Comparison of ENCODE assay signal across 19 cellular contexts in genomic region chr5:55672477-55672911, GRCh38. TPM values are rescaled to one million over a fixed set of nuclear protein-coding genes. Genes with fewer than 3 reads are reported as not detected.
A peak's percentile ranks its signal among the peaks of the same experiment; 100 is the strongest.
DNase-seq lines count a peak whose midpoint lies in the region; TF ChIP-seq lines count a peak whose summit lies in the region.
"Had no signal": no experiment of that assay in that cellular context is flagged by ENCODE, and none has a peak within 500 bp of the region (broad histone marks: within the 10 kb centered on the region; RNA-seq: fewer than 3 reads in every experiment).

No MANE protein-coding gene starts in this region.

- H3K9ac ChIP-seq in neuronal stem cell (ENCODE audit: low read depth, low read length, poor library complexity), result no peak overlapping the region

- no peak overlapping the region for H3K4ac ChIP-seq in neuronal stem cell (ENCODE audit: low read length)

- H4K91ac ChIP-seq in neuronal stem cell (ENCODE audit: low read depth, low read length, poor library complexity), result no peak overlapping the region

- no peak overlapping the region for H3K23ac ChIP-seq in neuronal stem cell (ENCODE audit: low read depth, low read length, poor library complexity)

- no peak overlapping the region for H2BK12ac ChIP-seq in neuronal stem cell (ENCODE audit: low read length)

- no peaks in the 10 kb centered on the region for H3K9me3 Mint-ChIP-seq in nephron
- H3K9me3 Mint-ChIP-seq: activated CD8-positive, alpha-beta T cell treated with anti-CD3 and anti-CD28 coated beads for 36 hours; activated naive CD4-positive, alpha-beta T cell treated with anti-CD3 and anti-CD28 coated beads, Interleukin-2, amount 50 U/mL, for 24 hours; activated T-cell treated with anti-CD3 and anti-CD28 coated beads, Interleukin-2, amount 50 U/mL, for 4 hours; naive thymus-derived CD4-positive, alpha-beta T cell; stimulated activated effector memory CD8-positive, alpha-beta T cell treated with anti-CD3 and anti-CD28 coated beads, Interleukin-12 subunit alpha, Interleukin-12 subunit beta, amount 100 ng/mL, for 72 hours had no signal

- no peak overlapping the region for H2BK5ac ChIP-seq in neuronal stem cell (ENCODE audit: low read length)

- H3K4me2 ChIP-seq in osteoblast (ENCODE audit: insufficient read depth, low read length), result no peak overlapping the region
- H3K4me2 ChIP-seq in neuronal stem cell (ENCODE audit: insufficient read depth, low read length, poor library complexity, severe bottlenecking), result no peak overlapping the region

- no peak overlapping the region for H4K8ac ChIP-seq in neuronal stem cell (ENCODE audit: low read depth, low read length)

- no peak overlapping the region for H2BK15ac ChIP-seq in neuronal stem cell (ENCODE audit: low read length)

- no peaks in the 10 kb centered on the region for H3K79me2 ChIP-seq in osteoblast (ENCODE audit: insufficient read depth, low read length)

- H3K4me1 ChIP-seq in osteoblast (ENCODE audit: insufficient read depth, low read length) (peaks cover 15% of the 10 kb centered on the region), neuronal stem cell (ENCODE audit: control insufficient read depth in 2 of 2, insufficient read depth in 1 of 2, low read depth in 1 of 2, low read length in 2 of 2) (peaks cover 0 to 5% of the 10 kb centered on the region in 2 donors)
- H3K4me1 ChIP-seq: breast epithelium had no signal

- H3K4me3 ChIP-seq in dorsolateral prefrontal cortex, result peak overlapping the region in 2 of 59 donors; percentile 16 to 28
- H3K4me3 ChIP-seq in osteoblast (ENCODE audit: insufficient read depth, low read length), result no peak overlapping the region
- H3K4me3 ChIP-seq in neuronal stem cell (ENCODE audit: low read length in 2 of 2), result no peak overlapping the region
- H3K4me3 ChIP-seq: breast epithelium, K562 had no signal

- H3K27ac ChIP-seq in dorsolateral prefrontal cortex (peak overlapping the region in 57 of 59 donors; percentile 4 to 89 (median 71)), temporal lobe (ENCODE audit: low read depth, low read length) (peak overlapping the region; percentile 54), osteoblast (ENCODE audit: low read depth, low read length) (no peak overlapping the region), neuronal stem cell (replicated peaks; ENCODE audit: low read length) (no peak overlapping the region)

- TF ChIP-seq CTCF in dorsolateral prefrontal cortex (IDR thresholded peaks at IDR 0.05 in 54 of 56, conservative IDR thresholded peaks at IDR 0.05 in 2 of 56; ENCODE audit: low read depth in 1 of 56, partially characterized antibody in 56 of 56) (no peak), nephron (IDR thresholded peaks at IDR 0.05; ENCODE audit: unreplicated experiment in 3 of 3) (no peak), osteoblast (IDR thresholded peaks at IDR 0.05; ENCODE audit: extremely low read depth, low read depth, low read length) (no peak)

- H3K36me3 ChIP-seq in osteoblast (ENCODE audit: insufficient read depth, low read length), result no peaks in the 10 kb centered on the region
- peaks cover 0 to 2% of the 10 kb centered on the region in 2 donors for H3K36me3 ChIP-seq in neuronal stem cell (replicated peaks in 1 of 2; ENCODE audit: control insufficient read depth in 2 of 2, insufficient read depth in 2 of 2, low read length in 2 of 2)
- H3K36me3 ChIP-seq: breast epithelium had no signal

- DNase-seq in M059J (ENCODE audit: low read depth) (peak; percentile 20), dorsolateral prefrontal cortex (no peak), osteoblast (ENCODE audit: insufficient read length, low spot score, missing footprints) (no peak), neuronal stem cell (ENCODE audit: low spot score) (no peak), DMS53 (lab: John Stamatoyannopoulos, UW) (no peak)
- DNase-seq: activated CD8-positive, alpha-beta T cell treated with anti-CD3 and anti-CD28 coated beads for 36 hours; activated T-cell treated with anti-CD3 and anti-CD28 coated beads, Interleukin-2, amount 50 U/mL, for 4 hours; Caco-2; naive thymus-derived CD4-positive, alpha-beta T cell; NCI-H2029; NCI-H446 treated with DMSO at 0.1 percent for 48 hours; T-helper 1 cell had no signal

- H3K9me3 ChIP-seq in osteoblast (ENCODE audit: low read depth, low read length) (no peaks in the 10 kb centered on the region), neuronal stem cell (replicated peaks in 1 of 2; ENCODE audit: control insufficient read depth in 2 of 2, insufficient read depth in 1 of 2, low read depth in 1 of 2, low read length in 2 of 2) (no peaks in the 10 kb centered on the region)
- H3K9me3 ChIP-seq: breast epithelium, Caco-2 had no signal

- no peaks in the 10 kb centered on the region for H3K79me1 ChIP-seq in neuronal stem cell (ENCODE audit: low read depth, low read length)

- H3K27me3 Mint-ChIP-seq in nephron (ENCODE audit: low read depth), result no peaks in the 10 kb centered on the region
- H3K27me3 Mint-ChIP-seq: activated CD8-positive, alpha-beta T cell treated with anti-CD3 and anti-CD28 coated beads for 36 hours; activated naive CD4-positive, alpha-beta T cell treated with anti-CD3 and anti-CD28 coated beads, Interleukin-2, amount 50 U/mL, for 24 hours; B cell; naive thymus-derived CD4-positive, alpha-beta T cell had no signal

- no peaks in the 10 kb centered on the region for H4K20me1 ChIP-seq in osteoblast (ENCODE audit: insufficient read depth, low read length)

- intact Hi-C loops in dorsolateral prefrontal cortex (cut with DNase I), result loop anchor here in 1 of 2 donors (5.0 kb wide), 1 partner anchor 70 kb away; no protein-coding TSS in a partner anchor

- no peak overlapping the region for H2BK120ac ChIP-seq in neuronal stem cell (ENCODE audit: low read depth, low read length)

- peaks cover 8% of the 10 kb centered on the region for H3K36me3 Mint-ChIP-seq in nephron (ENCODE audit: low read depth)

- no peak overlapping the region for H2AK5ac ChIP-seq in neuronal stem cell (ENCODE audit: low read depth, low read length)

- peak overlapping the region; percentile 76 to 87 (median 76) for H3K27ac Mint-ChIP-seq in nephron
- H3K27ac Mint-ChIP-seq: activated CD8-positive, alpha-beta T cell treated with anti-CD3 and anti-CD28 coated beads for 36 hours; activated naive CD4-positive, alpha-beta T cell treated with anti-CD3 and anti-CD28 coated beads, Interleukin-2, amount 50 U/mL, for 24 hours; B cell; naive thymus-derived CD4-positive, alpha-beta T cell; stimulated activated effector memory CD8-positive, alpha-beta T cell treated with anti-CD3 and anti-CD28 coated beads, Interleukin-12 subunit alpha, Interleukin-12 subunit beta, amount 100 ng/mL, for 72 hours had no signal

- no CpG with 5 or more reads among the region's 2 CpGs for WGBS in neuronal stem cell (ENCODE audit: extremely low coverage in 2 of 2, insufficient read length in 2 of 2, insufficient replicate concordance in 1 of 2), 2 donors

- H3K4me3 Mint-ChIP-seq in nephron, result no peak overlapping the region
- H3K4me3 Mint-ChIP-seq: activated CD8-positive, alpha-beta T cell treated with anti-CD3 and anti-CD28 coated beads for 36 hours; activated naive CD4-positive, alpha-beta T cell treated with anti-CD3 and anti-CD28 coated beads, Interleukin-2, amount 50 U/mL, for 24 hours; activated T-cell treated with anti-CD3 and anti-CD28 coated beads, Interleukin-2, amount 50 U/mL, for 4 hours; B cell; naive thymus-derived CD4-positive, alpha-beta T cell; stimulated activated effector memory CD8-positive, alpha-beta T cell treated with anti-CD3 and anti-CD28 coated beads, Interleukin-12 subunit alpha, Interleukin-12 subunit beta, amount 100 ng/mL, for 72 hours had no signal

- no peak overlapping the region for H2AFZ ChIP-seq in osteoblast (ENCODE audit: low read length)
- no peak overlapping the region for H2AFZ ChIP-seq in neuronal stem cell (ENCODE audit: low read length)

- H3K4me1 Mint-ChIP-seq in nephron, result peaks cover 41% of the 10 kb centered on the region
- H3K4me1 Mint-ChIP-seq: activated naive CD4-positive, alpha-beta T cell treated with anti-CD3 and anti-CD28 coated beads, Interleukin-2, amount 50 U/mL, for 24 hours; stimulated activated effector memory CD8-positive, alpha-beta T cell treated with anti-CD3 and anti-CD28 coated beads, Interleukin-12 subunit alpha, Interleukin-12 subunit beta, amount 100 ng/mL, for 72 hours had no signal

- H3K27me3 ChIP-seq in dorsolateral prefrontal cortex (no peaks in the 10 kb centered on the region), osteoblast (ENCODE audit: insufficient read depth, low read length) (no peaks in the 10 kb centered on the region), neuronal stem cell (ENCODE audit: control insufficient read depth in 3 of 3, insufficient read depth in 3 of 3, low read depth in 1 of 3, low read length in 3 of 3) (no peaks in the 10 kb centered on the region)
- H3K27me3 ChIP-seq: breast epithelium had no signal

- H3K14ac ChIP-seq in neuronal stem cell (ENCODE audit: low read length), result no peak overlapping the region

- no peak overlapping the region for H3K18ac ChIP-seq in neuronal stem cell (ENCODE audit: low read length)

RNA-seq across cellular contexts. Expression of gene SLC38A9, which starts 39.6 kb away (rescaled TPM):
- 19.2 and 21.4 TPM in 2 replicates for total RNA-seq in M059J (2014; rRNA removed; shearing (Covaris generic))
- total RNA-seq in dorsolateral prefrontal cortex (10 to 100 TPM; 20.8 to 47.3 (median 31.5) TPM), temporal lobe (49.4 TPM), osteoblast (42.3 and 50.1 TPM in 2 replicates)
- polyA plus RNA-seq in neuronal stem cell (2013, experiment 1 of 2), result 25.8 TPM
- 21.3 TPM for polyA plus RNA-seq in neuronal stem cell (2013, experiment 2 of 2)

Comparison
In these comparisons a context has a peak if more than half of its experiments do, and no peak if none do; other contexts are left out.
1. H3K27ac ChIP-seq: peak in dorsolateral prefrontal cortex (57 of 59) and temporal lobe (single experiment); none in osteoblast (single experiment) and neuronal stem cell (single experiment).